In the genomic region with DNA sequence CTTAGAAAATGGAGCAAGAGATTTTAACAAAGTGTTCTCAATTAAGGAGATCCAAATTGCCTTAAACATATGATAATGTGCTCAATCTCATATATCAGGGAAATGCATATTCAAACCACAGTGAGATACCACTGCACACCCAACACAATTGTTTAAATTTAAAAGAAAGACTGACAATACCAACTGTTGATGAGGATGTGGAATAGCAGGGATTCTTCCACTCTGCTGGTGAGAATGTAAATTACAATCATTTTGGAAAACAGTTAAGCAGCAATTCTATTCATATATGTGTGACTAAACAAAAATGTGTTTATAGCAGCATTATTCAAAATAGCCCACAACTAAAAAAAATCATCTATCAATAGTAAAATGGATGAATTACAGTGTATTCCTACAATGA, we compare ENCODE assay signal across 13 cellular contexts.
DNase-seq lines count a peak whose midpoint lies in the region; ATAC-seq and TF ChIP-seq lines count a peak whose summit lies in the region.
"Had no signal": no experiment of that assay in that cellular context is flagged by ENCODE, and none has a peak within 500 bp of the region (broad histone marks: within the 10 kb centered on the region; RNA-seq: fewer than 3 reads in every experiment).

No MANE protein-coding gene starts in this region.

- no peak for ATAC-seq in GM21423 (IDR thresholded peaks at IDR 0.05; ENCODE audit: unreplicated experiment)

- H3K4me3 Mint-ChIP-seq in Calu3 (ENCODE audit: low read depth, unreplicated experiment) = no peak overlapping the region
- H3K4me3 Mint-ChIP-seq in mesothelial cell of epicardium = no peak overlapping the region

- BruUV-seq in Calu3 (replicated peaks; lab: Mats Ljungman, UMichigan) = no TSS peak

- H3K36me3 ChIP-seq in brain microvascular endothelial cell (replicated peaks) = peaks cover 5% of the 10 kb centered on the region

- H3K27ac ChIP-seq in brain microvascular endothelial cell = no peak overlapping the region
- H3K27ac ChIP-seq: RWPE1, skin epidermis had no signal

- H3K27me3 ChIP-seq in brain microvascular endothelial cell (replicated peaks) = no peaks in the 10 kb centered on the region

- peaks cover 9% of the 10 kb centered on the region for H3K36me3 Mint-ChIP-seq in Calu3 (ENCODE audit: insufficient read depth, unreplicated experiment)
- peaks cover 15% of the 10 kb centered on the region for H3K36me3 Mint-ChIP-seq in mesothelial cell of epicardium

- intact Hi-C loops in Calu3 (cut with micrococcal nuclease; ENCODE audit: unreplicated experiment) = no loop called here

- H3K9me3 Mint-ChIP-seq in Calu3 (ENCODE audit: low read depth, unreplicated experiment) = no peaks in the 10 kb centered on the region
- H3K9me3 Mint-ChIP-seq in mesothelial cell of epicardium = peaks cover 19% of the 10 kb centered on the region

- in situ Hi-C loops in brain microvascular endothelial cell (cut with HindIII; ENCODE audit: low pct_ligation_motif_present, low sequenced_read_pairs) = no loop called here

- CTCF ChIA-PET in Calu3 (lab: Charles Lee) = no interaction called here

- TF ChIP-seq CTCF in Calu3 (IDR thresholded peaks at IDR 0.05; ENCODE audit: unreplicated experiment) (peak; percentile 31), brain microvascular endothelial cell (IDR thresholded peaks at IDR 0.05; ENCODE audit: low read depth, low read length, missing control alignments) (peak; percentile 42), mesothelial cell of epicardium (IDR thresholded peaks at IDR 0.05; ENCODE audit: unreplicated experiment) (peak; percentile 55)

- DNase-seq in Calu3 (no peak), Kasumi-1 (lab: John Stamatoyannopoulos, UW) (peak; percentile 7 to 24), brain microvascular endothelial cell (no peak), mesothelial cell of epicardium (ENCODE audit: low spot score in 2 of 2, unreplicated experiment in 2 of 2) (no peak), NCI-H2107 treated with DMSO at 0.1 percent for 48 hours (lab: John Stamatoyannopoulos, UW; ENCODE audit: unreplicated experiment) (no peak), cerebellar cortex (ENCODE audit: low spot score) (no peak), NCI-H1092 (lab: John Stamatoyannopoulos, UW) (no peak)
- DNase-seq: activated CD4-positive, alpha-beta T cell treated with anti-CD3 and anti-CD28 coated beads, Interleukin-2, amount 50 U/mL, for 1 hour; NCI-H1930 had no signal

- peaks cover 15% of the 10 kb centered on the region for H3K4me1 Mint-ChIP-seq in Calu3 (ENCODE audit: low read depth, unreplicated experiment)
- peaks cover 26% of the 10 kb centered on the region for H3K4me1 Mint-ChIP-seq in mesothelial cell of epicardium

- H3K27me3 Mint-ChIP-seq in Calu3 (ENCODE audit: unreplicated experiment) (no peaks in the 10 kb centered on the region), mesothelial cell of epicardium (ENCODE audit: low read depth) (no peaks in the 10 kb centered on the region)

- no peak overlapping the region for H3K4me3 ChIP-seq in brain microvascular endothelial cell (ENCODE audit: low read depth, low read length)
- H3K4me3 ChIP-seq: lung, skin epidermis had no signal

- H3K27ac Mint-ChIP-seq in Calu3 (ENCODE audit: unreplicated experiment) = no peak overlapping the region
- no peak overlapping the region for H3K27ac Mint-ChIP-seq in mesothelial cell of epicardium

Comparison
In these comparisons a context has a peak if more than half of its experiments do, and no peak if none do; other contexts are left out.
1. DNase-seq: peak in Kasumi-1 (2 of 2); none in Calu3 (single experiment), brain microvascular endothelial cell (single experiment), mesothelial cell of epicardium (0 of 2), NCI-H2107 treated with DMSO at 0.1 percent for 48 hours (single experiment), cerebellar cortex (single experiment) and NCI-H1092 (single experiment).
2. Peak in every context shown above with its lines, with median percentiles within 50 percentile points of each other: CTCF ChIP-seq.